In genomic region chr18:47547539-47548202, GRCh38 we compare ENCODE assay signal across 37 cellular contexts.
"Had no signal": no experiment of that assay in that cellular context is flagged by ENCODE, and none has a peak within 500 bp of the region (broad histone marks: within the 10 kb centered on the region; RNA-seq: fewer than 3 reads in every experiment).

No MANE protein-coding gene starts in this region.

- H3K36me3 Mint-ChIP-seq: activated naive CD4-positive, alpha-beta T cell treated with anti-CD3 and anti-CD28 coated beads, Interleukin-2, amount 10 ng/mL, durations not matched to agents 7 days and 5 days; activated naive CD4-positive, alpha-beta T cell treated with anti-CD3 and anti-CD28 coated beads, Interleukin-2, amount 50 U/mL, for 24 hours; activated naive CD4-positive, alpha-beta T cell treated with anti-CD3 and anti-CD28 coated beads, Interleukin-2, amount 50 U/mL, for 72 hours; activated naive CD8-positive, alpha-beta T cell; activated naive CD8-positive, alpha-beta T cell treated with anti-CD3 and anti-CD28 coated beads for 36 hours; activated naive CD8-positive, alpha-beta T cell treated with anti-CD3 and anti-CD28 coated beads, Interleukin-2, amount 10 ng/mL, durations not matched to agents 7 days and 5 days; brain had no signal

- H3K27ac Mint-ChIP-seq: activated naive CD4-positive, alpha-beta T cell treated with anti-CD3 and anti-CD28 coated beads for 36 hours; activated naive CD4-positive, alpha-beta T cell treated with anti-CD3 and anti-CD28 coated beads, Interleukin-2, amount 10 ng/mL, durations not matched to agents 7 days and 5 days; activated naive CD4-positive, alpha-beta T cell treated with anti-CD3 and anti-CD28 coated beads, Interleukin-2, amount 50 U/mL, for 24 hours; activated naive CD4-positive, alpha-beta T cell treated with anti-CD3 and anti-CD28 coated beads, Interleukin-2, amount 50 U/mL, for 72 hours; activated naive CD8-positive, alpha-beta T cell; activated naive CD8-positive, alpha-beta T cell treated with anti-CD3 and anti-CD28 coated beads for 36 hours; activated naive CD8-positive, alpha-beta T cell treated with anti-CD3 and anti-CD28 coated beads, Interleukin-2, amount 10 ng/mL, durations not matched to agents 7 days and 5 days; activated naive CD8-positive, alpha-beta T cell treated with anti-CD3 and anti-CD28 coated beads, Interleukin-2, amount 50 U/mL, for 24 hours; activated T-cell treated with anti-CD3 and anti-CD28 coated beads, Interleukin-2, amount 50 U/mL, for 24 hours; activated T-cell treated with anti-CD3 and anti-CD28 coated beads, Interleukin-2, amount 50 U/mL, for 72 hours; activated T-helper 1 cell treated with anti-CD3 and anti-CD28 coated beads, Interleukin-12 subunit alpha, Interleukin-12 subunit beta, Interleukin-2, Interleukin-4 antibody, amounts not matched to agents 30 ng/mL and 10 ng/mL and 1 ng/mL, durations not matched to agents 14 hours and 24 hours and 36 hours; activated T-helper 17 cell treated with anti-CD3 and anti-CD28 coated beads, Interleukin-2, amount 50 U/mL, for 72 hours; activated T-helper 2 cell treated with anti-CD3 and anti-CD28 coated beads, Interferon-gamma antibody, Interleukin-2, Interleukin-4, amounts not matched to agents 10 μg/mL and 5 μg/mL and 100 μg/mL, durations not matched to agents 14 hours and 24 hours and 36 hours; brain had no signal

- H3K36me3 ChIP-seq: adrenal gland, ascending aorta, brain microvascular endothelial cell, breast epithelium, cardiac muscle cell had no signal

- H3K27me3 Mint-ChIP-seq: activated naive CD4-positive, alpha-beta T cell treated with anti-CD3 and anti-CD28 coated beads, Interleukin-2, amount 10 ng/mL, durations not matched to agents 7 days and 5 days had no signal

- H3K27ac ChIP-seq: adrenal gland, ascending aorta, body of pancreas, brain microvascular endothelial cell, breast epithelium, cardiac muscle cell had no signal

- H3K4me3 Mint-ChIP-seq: activated naive CD4-positive, alpha-beta T cell treated with anti-CD3 and anti-CD28 coated beads for 36 hours; activated naive CD4-positive, alpha-beta T cell treated with anti-CD3 and anti-CD28 coated beads, Interleukin-2, amount 10 ng/mL, durations not matched to agents 7 days and 5 days; activated naive CD4-positive, alpha-beta T cell treated with anti-CD3 and anti-CD28 coated beads, Interleukin-2, amount 50 U/mL, for 24 hours; activated naive CD8-positive, alpha-beta T cell; activated naive CD8-positive, alpha-beta T cell treated with anti-CD3 and anti-CD28 coated beads for 36 hours; activated naive CD8-positive, alpha-beta T cell treated with anti-CD3 and anti-CD28 coated beads, Interleukin-2, amount 10 ng/mL, durations not matched to agents 7 days and 5 days; activated naive CD8-positive, alpha-beta T cell treated with anti-CD3 and anti-CD28 coated beads, Interleukin-2, amount 50 U/mL, for 24 hours; activated T-cell treated with anti-CD3 and anti-CD28 coated beads, Interleukin-2, amount 50 U/mL, for 24 hours; activated T-cell treated with anti-CD3 and anti-CD28 coated beads, Interleukin-2, amount 50 U/mL, for 4 hours; activated T-cell treated with anti-CD3 and anti-CD28 coated beads, Interleukin-2, amount 50 U/mL, for 72 hours; activated T-helper 1 cell treated with anti-CD3 and anti-CD28 coated beads, Interleukin-12 subunit alpha, Interleukin-12 subunit beta, Interleukin-2, Interleukin-4 antibody, amounts not matched to agents 30 ng/mL and 10 ng/mL and 1 ng/mL, durations not matched to agents 14 hours and 24 hours and 36 hours; activated T-helper 17 cell treated with anti-CD3 and anti-CD28 coated beads, Interleukin-2, amount 50 U/mL, for 72 hours; brain; central memory CD8-positive, alpha-beta T cell had no signal

- H3K9me3 ChIP-seq: adrenal gland, ascending aorta, body of pancreas, breast epithelium had no signal

- H3K4me1 Mint-ChIP-seq: activated naive CD4-positive, alpha-beta T cell treated with anti-CD3 and anti-CD28 coated beads, Interleukin-2, amount 10 ng/mL, durations not matched to agents 7 days and 5 days; activated naive CD4-positive, alpha-beta T cell treated with anti-CD3 and anti-CD28 coated beads, Interleukin-2, amount 50 U/mL, for 24 hours; activated naive CD8-positive, alpha-beta T cell treated with anti-CD3 and anti-CD28 coated beads for 36 hours; activated naive CD8-positive, alpha-beta T cell treated with anti-CD3 and anti-CD28 coated beads, Interleukin-2, amount 10 ng/mL, durations not matched to agents 7 days and 5 days; activated naive CD8-positive, alpha-beta T cell treated with anti-CD3 and anti-CD28 coated beads, Interleukin-2, amount 50 U/mL, for 24 hours; activated T-helper 17 cell treated with anti-CD3 and anti-CD28 coated beads, Interleukin-2, amount 50 U/mL, for 72 hours; central memory CD8-positive, alpha-beta T cell had no signal

- H3K9me3 Mint-ChIP-seq: activated naive CD4-positive, alpha-beta T cell treated with anti-CD3 and anti-CD28 coated beads for 36 hours; activated naive CD4-positive, alpha-beta T cell treated with anti-CD3 and anti-CD28 coated beads, Interleukin-2, amount 10 ng/mL, durations not matched to agents 7 days and 5 days; activated naive CD4-positive, alpha-beta T cell treated with anti-CD3 and anti-CD28 coated beads, Interleukin-2, amount 50 U/mL, for 24 hours; activated naive CD4-positive, alpha-beta T cell treated with anti-CD3 and anti-CD28 coated beads, Interleukin-2, amount 50 U/mL, for 72 hours; activated naive CD8-positive, alpha-beta T cell treated with anti-CD3 and anti-CD28 coated beads for 36 hours; activated naive CD8-positive, alpha-beta T cell treated with anti-CD3 and anti-CD28 coated beads, Interleukin-2, amount 10 ng/mL, durations not matched to agents 7 days and 5 days; activated naive CD8-positive, alpha-beta T cell treated with anti-CD3 and anti-CD28 coated beads, Interleukin-2, amount 50 U/mL, for 24 hours; activated T-cell treated with anti-CD3 and anti-CD28 coated beads, Interleukin-2, amount 50 U/mL, for 24 hours; activated T-cell treated with anti-CD3 and anti-CD28 coated beads, Interleukin-2, amount 50 U/mL, for 4 hours; activated T-cell treated with anti-CD3 and anti-CD28 coated beads, Interleukin-2, amount 50 U/mL, for 72 hours; activated T-helper 1 cell treated with anti-CD3 and anti-CD28 coated beads, Interleukin-12 subunit alpha, Interleukin-12 subunit beta, Interleukin-2, Interleukin-4 antibody, amounts not matched to agents 30 ng/mL and 10 ng/mL and 1 ng/mL, durations not matched to agents 14 hours and 24 hours and 36 hours; activated T-helper 17 cell treated with anti-CD3 and anti-CD28 coated beads, Interleukin-2, amount 50 U/mL, for 72 hours; activated T-helper 2 cell treated with anti-CD3 and anti-CD28 coated beads, Interferon-gamma antibody, Interleukin-2, Interleukin-4, amounts not matched to agents 10 μg/mL and 5 μg/mL and 100 μg/mL, durations not matched to agents 14 hours and 24 hours and 36 hours; brain; central memory CD8-positive, alpha-beta T cell had no signal

- H3K4me3 ChIP-seq: adrenal gland, ascending aorta, body of pancreas, breast epithelium, cardiac muscle cell had no signal

- ATAC-seq: activated naive CD4-positive, alpha-beta T cell treated with anti-CD3 and anti-CD28 coated beads, Interleukin-2, amount 50 U/mL, for 72 hours; activated naive CD8-positive, alpha-beta T cell treated with anti-CD3 and anti-CD28 coated beads, Interleukin-2, amount 50 U/mL, for 24 hours; activated T-cell treated with anti-CD3 and anti-CD28 coated beads, Interleukin-2, amount 50 U/mL, for 4 hours; activated T-cell treated with anti-CD3 and anti-CD28 coated beads, Interleukin-2, amount 50 U/mL, for 72 hours; activated T-helper 17 cell treated with anti-CD3 and anti-CD28 coated beads, Interleukin-2, amount 50 U/mL, for 72 hours; body of pancreas had no signal

- H3K4me1 ChIP-seq: adrenal gland, ascending aorta, body of pancreas, breast epithelium had no signal

- DNase-seq: activated effector memory CD4-positive, alpha-beta T cell treated with anti-CD3 and anti-CD28 coated beads, Interleukin-2, amount 50 U/mL, for 16 hours; activated effector memory CD4-positive, alpha-beta T cell treated with Interleukin-2 at 50 U/mL for 16 hours; activated gamma-delta T cell; activated gamma-delta T cell treated with Interleukin-2 at 50 U/mL for 16 hours; activated naive CD4-positive, alpha-beta T cell; activated naive CD4-positive, alpha-beta T cell treated with anti-CD3 and anti-CD28 coated beads for 36 hours; activated naive CD4-positive, alpha-beta T cell treated with anti-CD3 and anti-CD28 coated beads, Interleukin-2, amount 10 ng/mL, durations not matched to agents 7 days and 5 days; activated naive CD4-positive, alpha-beta T cell treated with anti-CD3 and anti-CD28 coated beads, Interleukin-2, amount 50 U/mL, for 16 hours; activated naive CD4-positive, alpha-beta T cell treated with Interleukin-2 at 50 U/mL for 16 hours; activated naive CD8-positive, alpha-beta T cell treated with anti-CD3 and anti-CD28 coated beads for 36 hours; activated naive CD8-positive, alpha-beta T cell treated with anti-CD3 and anti-CD28 coated beads, Interleukin-2, amount 10 ng/mL, durations not matched to agents 7 days and 5 days; activated naive CD8-positive, alpha-beta T cell treated with anti-CD3 and anti-CD28 coated beads, Interleukin-2, amount 50 U/mL, for 24 hours; activated T-cell treated with anti-CD3 and anti-CD28 coated beads, Interleukin-2, amount 50 U/mL, for 24 hours; activated T-cell treated with anti-CD3 and anti-CD28 coated beads, Interleukin-2, amount 50 U/mL, for 4 hours; activated T-cell treated with anti-CD3 and anti-CD28 coated beads, Interleukin-2, amount 50 U/mL, for 48 hours; activated T-cell treated with anti-CD3 and anti-CD28 coated beads, Interleukin-2, amount 50 U/mL, for 72 hours; adrenal gland; amniotic stem cell; amygdala; anterior cingulate cortex; aorta; body of pancreas; brain microvascular endothelial cell; caudate nucleus; central memory CD4-positive, alpha-beta T cell; cerebellar nuclear complex had no signal
